Comparison of ENCODE assay signal across 1 cellular context in genomic region chr9:89178162-89179120, GRCh38.
TF ChIP-seq lines count a peak whose summit lies in the region.

SHC3 (minus strand) TSS chr9:89178818; CDS start chr9:89178460, 358 bp downstream.

TF ChIP-seq in H1, 55 proteins besides CTCF, POLR2A, EP300 and RAD21 (continued from another document):
- peak; percentile 71; the same call in 1 of the 2 replicates for TF ChIP-seq ATF2 (IDR thresholded peaks at IDR 0.05; ENCODE audit: low read length)
- no peak for TF ChIP-seq RXRA (IDR thresholded peaks at IDR 0.05; ENCODE audit: insufficient read depth, low read depth, low read length)
- no peak for TF ChIP-seq POLR2AphosphoS5 (IDR thresholded peaks at IDR 0.05; ENCODE audit: low read depth, low read length)
- peak; percentile 57 for TF ChIP-seq SUZ12 (IDR thresholded peaks at IDR 0.05; ENCODE audit: low read length)
- TF ChIP-seq RNF2 (IDR thresholded peaks at IDR 0.05; ENCODE audit: borderline replicate concordance, low read depth, low read length, missing control alignments, poor library complexity, severe bottlenecking), result peak; percentile 14
- TF ChIP-seq CBX5 (IDR thresholded peaks at IDR 0.05; ENCODE audit: low read depth, low read length), result no peak
- no peak for TF ChIP-seq CEBPB (IDR thresholded peaks at IDR 0.05; ENCODE audit: low read depth, low read length)
- no peak for TF ChIP-seq NRF1 (IDR thresholded peaks at IDR 0.05; ENCODE audit: low read depth, low read length)
- TF ChIP-seq TAF7 (optimal IDR thresholded peaks at IDR 0.05; ENCODE audit: borderline replicate concordance, low read depth, low read length), result no peak
- no peak for TF ChIP-seq CHD1 (IDR thresholded peaks at IDR 0.05; ENCODE audit: low read depth, low read length)
- no peak for TF ChIP-seq ATF3 (IDR thresholded peaks at IDR 0.05; ENCODE audit: insufficient read depth, low read depth, low read length)
- no peak for TF ChIP-seq GABPA (IDR thresholded peaks at IDR 0.05; ENCODE audit: borderline replicate concordance, insufficient read depth, low read length)
- peak; percentile 20; the same call in 1 of the 2 replicates for TF ChIP-seq E2F6 (IDR thresholded peaks at IDR 0.05)
- TF ChIP-seq SP1 (IDR thresholded peaks at IDR 0.05; ENCODE audit: low read depth, low read length), result peak; percentile 6; the same call in 1 of the 2 replicates
- no peak for TF ChIP-seq CHD7 (IDR thresholded peaks at IDR 0.05; ENCODE audit: insufficient replicate concordance, low read length)
- TF ChIP-seq PHF8 (conservative IDR thresholded peaks at IDR 0.05; ENCODE audit: low read depth, low read length), result no peak
- no peak for TF ChIP-seq EGR1 (IDR thresholded peaks at IDR 0.05; ENCODE audit: borderline replicate concordance, low read depth, low read length)
- no peak for TF ChIP-seq SP2 (IDR thresholded peaks at IDR 0.05; ENCODE audit: low read length)
- no peak for TF ChIP-seq FOSL1 (IDR thresholded peaks at IDR 0.05; ENCODE audit: insufficient read depth, low read depth, low read length)
- TF ChIP-seq SIX5 (IDR thresholded peaks at IDR 0.05; ENCODE audit: low read depth, low read length), result no peak
- no peak for TF ChIP-seq JUN (IDR thresholded peaks at IDR 0.05; ENCODE audit: low read depth, low read length)
- no peak for TF ChIP-seq TAF1 (IDR thresholded peaks at IDR 0.05; ENCODE audit: low read depth, low read length)
- TF ChIP-seq GTF2F1 (IDR thresholded peaks at IDR 0.05; ENCODE audit: borderline replicate concordance, low read depth, low read length), result no peak
- no peak for TF ChIP-seq YY1 (IDR thresholded peaks at IDR 0.05; ENCODE audit: low read depth, low read length)
- TF ChIP-seq HDAC6 (IDR thresholded peaks at IDR 0.05; ENCODE audit: low read depth, low read length), result no peak
- no peak for TF ChIP-seq USF2 (IDR thresholded peaks at IDR 0.05; ENCODE audit: low read length)
- TF ChIP-seq SRF (IDR thresholded peaks at IDR 0.05; ENCODE audit: low read depth, low read length), result no peak
- TF ChIP-seq BCL11A (IDR thresholded peaks at IDR 0.05; ENCODE audit: low read depth in 2 of 2, low read length in 2 of 2), result no peak
- no peak for TF ChIP-seq TBP (IDR thresholded peaks at IDR 0.05; ENCODE audit: low read depth, low read length)
- no peak; a peak in 1 of 4 replicates for TF ChIP-seq SIN3A (conservative IDR thresholded peaks at IDR 0.05 in 1 of 2, IDR thresholded peaks at IDR 0.05 in 1 of 2; ENCODE audit: low read depth in 1 of 2, low read length in 2 of 2)
- no peak for TF ChIP-seq POU5F1 (IDR thresholded peaks at IDR 0.05; ENCODE audit: low read depth, low read length)
- no peak for TF ChIP-seq TEAD4 (IDR thresholded peaks at IDR 0.05; ENCODE audit: low read depth, low read length)
- no peak for TF ChIP-seq SP4 (IDR thresholded peaks at IDR 0.05; ENCODE audit: low read length)
- TF ChIP-seq RBBP5 (IDR thresholded peaks at IDR 0.05; ENCODE audit: borderline replicate concordance, low read depth, low read length), result no peak; the same call in 1 of the 2 replicates
- no peak for TF ChIP-seq SIRT6 (IDR thresholded peaks at IDR 0.05; ENCODE audit: low read length)
- TF ChIP-seq EZH2 (IDR thresholded peaks at IDR 0.05; ENCODE audit: low read depth, low read length, severe bottlenecking), result peak; percentile 79
- TF ChIP-seq KDM1A (IDR thresholded peaks at IDR 0.05; ENCODE audit: borderline replicate concordance, low read length), result no peak
- no peak for TF ChIP-seq TCF12 (IDR thresholded peaks at IDR 0.05; ENCODE audit: low read depth, low read length)
- TF ChIP-seq KDM5A (IDR thresholded peaks at IDR 0.05; ENCODE audit: low read length), result no peak
- peak; percentile 13; the same call in 1 of the 2 replicates for TF ChIP-seq MAX (IDR thresholded peaks at IDR 0.05)
- no peak for TF ChIP-seq SAP30 (IDR thresholded peaks at IDR 0.05; ENCODE audit: insufficient read depth, insufficient replicate concordance, low read length)
- TF ChIP-seq BACH1 (IDR thresholded peaks at IDR 0.05; ENCODE audit: low read length), result no peak; the same call in 1 of the 2 replicates
- TF ChIP-seq HDAC2 (IDR thresholded peaks at IDR 0.05; ENCODE audit: borderline replicate concordance in 1 of 2, low read depth in 2 of 2, low read length in 2 of 2), result no peak
- TF ChIP-seq BRCA1 (IDR thresholded peaks at IDR 0.05; ENCODE audit: low read depth, low read length), result no peak
- no peak for TF ChIP-seq MAFK (IDR thresholded peaks at IDR 0.05; ENCODE audit: low read depth, low read length)
- TF ChIP-seq KDM4A (IDR thresholded peaks at IDR 0.05; ENCODE audit: low read depth, low read length, severe bottlenecking), result peak; percentile 60
- TF ChIP-seq ASH2L (IDR thresholded peaks at IDR 0.05; ENCODE audit: low read length), result no peak
- TF ChIP-seq CTBP2 (IDR thresholded peaks at IDR 0.05; ENCODE audit: borderline replicate concordance, insufficient read depth, insufficient read length, low read length), result no peak
- TF ChIP-seq CREB1 (IDR thresholded peaks at IDR 0.05), result no peak
- TF ChIP-seq NANOG (IDR thresholded peaks at IDR 0.05; ENCODE audit: insufficient read depth, low read depth, low read length, poor library complexity, severe bottlenecking), result no peak
- TF ChIP-seq CHD2 (IDR thresholded peaks at IDR 0.05; ENCODE audit: low read length), result no peak
